8 cellular contexts compared by ENCODE assay signal in the genomic region with DNA sequence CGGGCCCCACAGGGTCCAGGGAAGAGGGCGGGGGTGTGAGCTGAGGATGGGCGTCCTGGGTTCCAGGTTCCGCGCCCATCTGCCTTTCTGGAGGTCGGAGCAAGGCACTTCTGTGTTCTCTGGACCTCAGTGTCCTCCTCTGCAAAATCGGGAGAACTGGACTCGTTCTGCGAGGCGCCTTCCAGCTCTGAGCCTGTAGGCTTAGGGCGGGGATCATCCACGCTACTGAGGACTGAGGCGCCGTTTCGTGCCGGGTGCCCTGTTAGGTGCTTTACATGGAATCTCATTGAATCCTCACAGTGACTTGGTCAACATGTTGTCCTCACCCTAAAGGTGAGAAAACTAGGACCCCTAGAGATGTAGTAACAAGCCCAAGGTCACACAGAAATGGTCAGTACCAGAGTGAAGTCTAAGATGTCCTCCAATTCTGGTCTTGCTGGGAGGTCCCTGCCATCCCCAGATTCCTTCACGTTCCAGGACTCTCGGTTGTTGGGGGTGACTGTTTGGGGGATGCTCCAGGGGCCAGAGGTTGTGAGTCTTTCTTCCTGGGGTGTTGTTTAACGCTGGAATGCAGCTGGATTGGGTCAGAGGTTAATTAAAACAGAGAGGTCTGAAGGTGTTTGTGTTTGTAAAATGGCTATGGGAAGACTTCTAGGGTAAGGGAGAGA. TPM values are rescaled to one million over a fixed set of nuclear protein-coding genes. Genes with fewer than 3 reads are reported as not detected.
A peak's percentile ranks its signal among the peaks of the same experiment; 100 is the strongest.
DNase-seq lines count a peak whose midpoint lies in the region; ATAC-seq and TF ChIP-seq lines count a peak whose summit lies in the region.

No MANE protein-coding gene starts in this region.

- CTCF ChIA-PET in PC-9 (lab: Charles Lee): interaction anchor here (0.6 kb wide), 1 partner anchor 63 kb away, joined by 4 read pairs; no protein-coding TSS in a partner anchor

- intact Hi-C loops in PC-9 (cut with micrococcal nuclease; ENCODE audit: unreplicated experiment): loop anchor here (1.0 to 2.0 kb wide), 2 partner anchors 43 to 63 kb away; no protein-coding TSS in a partner anchor

- H3K79me2 ChIP-seq in PC-9 (ENCODE audit: low read depth): peaks cover 49% of the 10 kb centered on the region

- peak overlapping the region; percentile 91 for H3K4me2 ChIP-seq in PC-9

- no peaks in the 10 kb centered on the region for H3K9me3 Mint-ChIP-seq in T-helper 2 cell treated with Interferon-gamma antibody and Interleukin-4, amounts not matched to agents 5 μg/mL and 100 μg/mL, for 36 hours
- H3K9me3 Mint-ChIP-seq in nephron: no peaks in the 10 kb centered on the region

- H2AFZ ChIP-seq in PC-9: peak overlapping the region; percentile 93

- peak overlapping the region; percentile 40 for H3K4me3 Mint-ChIP-seq in T-helper 2 cell treated with Interferon-gamma antibody and Interleukin-4, amounts not matched to agents 5 μg/mL and 100 μg/mL, for 36 hours
- peak overlapping the region; percentile 83 to 88 (median 88) for H3K4me3 Mint-ChIP-seq in nephron

- no peaks in the 10 kb centered on the region for H3K36me3 ChIP-seq in PC-9 (ENCODE audit: low read depth)

- H3K27ac ChIP-seq in PC-9: peak overlapping the region; percentile 17; the same call in 1 of the 2 replicates

- no peak for TF ChIP-seq POLR2A in erythroblast (IDR thresholded peaks at IDR 0.05; ENCODE audit: low read length)

- H3K4me3 ChIP-seq in PC-9: peak overlapping the region; percentile 64
- H3K4me3 ChIP-seq in fibroblast of mammary gland (ENCODE audit: control insufficient read depth, low read depth, low read length): peak overlapping the region; percentile 51

- peaks cover 4% of the 10 kb centered on the region for H3F3A ChIP-seq in PC-9 (ENCODE audit: insufficient read depth, low read depth)

- H4K20me1 ChIP-seq in PC-9 (ENCODE audit: insufficient read depth): no peaks in the 10 kb centered on the region

- no peaks in the 10 kb centered on the region for H3K27me3 ChIP-seq in PC-9 (ENCODE audit: insufficient read depth, low read depth)

- DNase-seq in T-helper 2 cell treated with Interferon-gamma antibody and Interleukin-4, amounts not matched to agents 5 μg/mL and 100 μg/mL, for 36 hours (ENCODE audit: low spot score): no peak
- DNase-seq in T-helper 2 cell (no peak), PC-9 (no peak), fibroblast of mammary gland (ENCODE audit: low read depth) (no peak), UCSD-AML1 (lab: John Stamatoyannopoulos, UW; ENCODE audit: unreplicated experiment) (no peak), erythroblast (lab: John Stamatoyannopoulos, UW) (no peak)

- no peaks in the 10 kb centered on the region for H3K9me3 ChIP-seq in PC-9 (ENCODE audit: insufficient read depth, low read depth)

- no peak overlapping the region for H3K27ac Mint-ChIP-seq in T-helper 2 cell treated with Interferon-gamma antibody and Interleukin-4, amounts not matched to agents 5 μg/mL and 100 μg/mL, for 36 hours
- H3K27ac Mint-ChIP-seq in nephron: peak overlapping the region; percentile 61 to 91 (median 87)

- TF ChIP-seq CTCF in PC-9 (conservative IDR thresholded peaks at IDR 0.05) (no peak), fibroblast of mammary gland (conservative IDR thresholded peaks at IDR 0.05; ENCODE audit: control insufficient read depth, insufficient read depth, low read depth, low read length) (no peak), nephron (IDR thresholded peaks at IDR 0.05; ENCODE audit: unreplicated experiment in 3 of 3) (no peak)

- no peak for ATAC-seq in GM18873 (IDR thresholded peaks at IDR 0.05; ENCODE audit: low FRiP score, unreplicated experiment)

- peaks cover 43% of the 10 kb centered on the region for H3K27me3 Mint-ChIP-seq in T-helper 2 cell treated with Interferon-gamma antibody and Interleukin-4, amounts not matched to agents 5 μg/mL and 100 μg/mL, for 36 hours (ENCODE audit: low read depth)
- peaks cover 15% of the 10 kb centered on the region for H3K27me3 Mint-ChIP-seq in nephron (ENCODE audit: low read depth)

- H3K4me1 Mint-ChIP-seq in T-helper 2 cell treated with Interferon-gamma antibody and Interleukin-4, amounts not matched to agents 5 μg/mL and 100 μg/mL, for 36 hours (ENCODE audit: low read depth): no peaks in the 10 kb centered on the region
- H3K4me1 Mint-ChIP-seq in nephron: peaks cover 24% of the 10 kb centered on the region

- H3K4me1 ChIP-seq in PC-9 (replicated peaks; ENCODE audit: insufficient read depth): peaks cover 26% of the 10 kb centered on the region

- H3K9me2 ChIP-seq in PC-9 (ENCODE audit: insufficient read depth): no peaks in the 10 kb centered on the region

- POLR2A ChIA-PET in PC-9 (lab: Charles Lee; ENCODE audit: unreplicated experiment): no interaction called here

- TSS peak; percentile 40 for BruUV-seq in PC-9 (replicated peaks; lab: Mats Ljungman, UMichigan)

- H3K36me3 Mint-ChIP-seq in T-helper 2 cell treated with Interferon-gamma antibody and Interleukin-4, amounts not matched to agents 5 μg/mL and 100 μg/mL, for 36 hours (ENCODE audit: low read depth): no peaks in the 10 kb centered on the region
- no peaks in the 10 kb centered on the region for H3K36me3 Mint-ChIP-seq in nephron (ENCODE audit: low read depth)

RNA-seq across cellular contexts. Expression of a gene that starts 0.7 kb away (rescaled TPM):
- total RNA-seq in PC-9 (2021): 4.4 and 5.0 TPM in 2 replicates
